In genomic region chr7:14902589-14902963, GRCh38 we compare ENCODE assay signal across 10 cellular contexts. TPM values are rescaled to one million over a fixed set of nuclear protein-coding genes. Genes with fewer than 3 reads are reported as not detected.
A peak's percentile ranks its signal among the peaks of the same experiment; 100 is the strongest.
DNase-seq lines count a peak whose midpoint lies in the region; ATAC-seq and TF ChIP-seq lines count a peak whose summit lies in the region.
"Had no signal": no experiment of that assay in that cellular context is flagged by ENCODE, and none has a peak within 500 bp of the region (broad histone marks: within the 10 kb centered on the region; RNA-seq: fewer than 3 reads in every experiment).

TSS of gene DGKB (minus strand) at chr7:14902751.

- TF ChIP-seq CTCF in thoracic aorta (IDR thresholded peaks at IDR 0.05): no peak
- TF ChIP-seq CTCF in RWPE1 (conservative IDR thresholded peaks at IDR 0.05; ENCODE audit: low read depth): no peak

- no peaks in the 10 kb centered on the region for H3K9me3 ChIP-seq in thoracic aorta
- H3K9me3 ChIP-seq: thyroid gland had no signal

- H3K4me3 ChIP-seq in thoracic aorta: peak within 1 kb of the TSS; percentile 34
- H3K4me3 ChIP-seq: thyroid gland had no signal

- H3K36me3 ChIP-seq in thoracic aorta: no peaks in the 10 kb centered on the region
- H3K36me3 ChIP-seq: thyroid gland had no signal

- CTCF ChIA-PET in RWPE1 (lab: Yijun Ruan, JAX): interaction anchor here (0.7 kb wide), 1 partner anchor 1241 kb away, joined by 3 read pairs; no protein-coding TSS in a partner anchor

- DNase-seq in NCI-H1092 (lab: John Stamatoyannopoulos, UW) (peak; percentile 69), brain pericyte (ENCODE audit: low read depth, low spot score) (peak; percentile 11), iPS-NIHi7 (ENCODE audit: extremely low spot score) (peak; percentile 43), thoracic aorta (ENCODE audit: low spot score) (no peak), RWPE1 (ENCODE audit: low spot score) (no peak)
- DNase-seq in activated CD8-positive, alpha-beta memory T cell treated with anti-CD3 and anti-CD28 coated beads, Interleukin-2, amount 50 U/mL, for 4 hours: no peak
- DNase-seq: thyroid gland had no signal

- ATAC-seq in thoracic aorta (ENCODE audit: insufficient number of reproducible peaks, low FRiP score, low read depth): peak; percentile 63
- ATAC-seq in GM18517 (IDR thresholded peaks at IDR 0.05; ENCODE audit: unreplicated experiment): no peak
- ATAC-seq: HCT116 had no signal

- POLR2A ChIA-PET in RWPE1 (lab: Yijun Ruan, JAX; ENCODE audit: low non-redundant PET): no interaction called here

- peaks cover 0 to 6% of the 10 kb centered on the region in 2 donors for H3K4me1 ChIP-seq in thoracic aorta (ENCODE audit: control insufficient read depth in 1 of 2, low read depth in 2 of 2)
- H3K4me1 ChIP-seq: thyroid gland had no signal

- no peaks in the 10 kb centered on the region for H3K27me3 ChIP-seq in thoracic aorta (replicated peaks; ENCODE audit: insufficient read depth)
- H3K27me3 ChIP-seq: thyroid gland had no signal

- no peak within 1 kb of the TSS for H3K27ac ChIP-seq in thoracic aorta
- no peak within 1 kb of the TSS for H3K27ac ChIP-seq in RWPE1
- H3K27ac ChIP-seq: thyroid gland had no signal

RNA-seq across cellular contexts. Expression of gene DGKB, which starts in this region (rescaled TPM):
- total RNA-seq in thoracic aorta: under 1 TPM in 1 of 2 donors, not detected in 1; 0.56 TPM
- total RNA-seq: T-helper 2 cell treated with Interferon-gamma antibody and Interleukin-4, amounts not matched to agents 100 ng/mL and 5 ng/mL, for 36 hours had no signal

Comparison
In these comparisons a context has a peak if more than half of its experiments do, and no peak if none do; other contexts are left out.
1. Peak in ATAC-seq and H3K4me3 ChIP-seq in thoracic aorta; RNA of the gene not detected or under 1 TPM.
2. DNase-seq: peak in NCI-H1092 (single experiment), brain pericyte (single experiment) and iPS-NIHi7 (single experiment); none in thoracic aorta (single experiment), activated CD8-positive, alpha-beta memory T cell treated with anti-CD3 and anti-CD28 coated beads, Interleukin-2, amount 50 U/mL, for 4 hours (single experiment) and RWPE1 (single experiment).